In the genomic region with DNA sequence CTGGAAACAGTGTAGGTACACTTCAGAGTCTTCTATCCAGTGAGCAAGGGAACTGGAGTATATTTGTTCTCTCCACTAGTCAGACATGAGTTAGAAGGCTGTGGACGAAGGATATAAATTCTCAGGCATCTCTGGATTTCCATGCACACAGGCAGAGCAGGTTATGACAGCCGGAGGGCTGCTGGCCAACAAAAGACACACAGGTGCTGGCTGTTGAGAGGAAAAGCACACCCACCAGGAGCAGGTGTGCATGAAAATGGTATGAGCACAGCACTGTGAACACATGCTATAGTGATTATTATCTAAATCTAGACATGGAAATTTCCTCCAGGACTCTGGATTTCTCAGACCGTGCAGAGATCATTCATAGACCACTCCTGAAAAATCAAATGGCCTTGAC, we compare ENCODE assay signal across 17 cellular contexts.
DNase-seq lines count a peak whose midpoint lies in the region; TF ChIP-seq lines count a peak whose summit lies in the region.
"Had no signal": no experiment of that assay in that cellular context is flagged by ENCODE, and none has a peak within 500 bp of the region (broad histone marks: within the 10 kb centered on the region; RNA-seq: fewer than 3 reads in every experiment).

No MANE protein-coding gene starts in this region.

- H3K36me3 ChIP-seq in SJCRH30, result no peaks in the 10 kb centered on the region
- H3K36me3 ChIP-seq: Peyer's patch had no signal

- no peak overlapping the region for H3K4me3 Mint-ChIP-seq in Calu3 (ENCODE audit: low read depth, unreplicated experiment)
- H3K4me3 Mint-ChIP-seq: CD14-positive monocyte had no signal

- H3K27me3 Mint-ChIP-seq in Calu3 (ENCODE audit: unreplicated experiment), result no peaks in the 10 kb centered on the region

- H3K4me3 ChIP-seq in SJCRH30, result no peak overlapping the region
- H3K4me3 ChIP-seq: K562, Peyer's patch had no signal

- DNase-seq in NCI-H1092 treated with DMSO at 0.1 percent for 48 hours (lab: John Stamatoyannopoulos, UW), result peak; percentile 7
- no peak for DNase-seq in NCI-H1092 (lab: John Stamatoyannopoulos, UW)
- DNase-seq in NCI-H1105 (lab: John Stamatoyannopoulos, UW), result peak; percentile 14
- peak; percentile 40 for DNase-seq in NCI-H2107 treated with DMSO at 0.1 percent for 48 hours (lab: John Stamatoyannopoulos, UW; ENCODE audit: unreplicated experiment)
- DNase-seq in cerebellar cortex (ENCODE audit: low spot score), result peak; percentile 74
- no peak for DNase-seq in SJCRH30
- DNase-seq in Calu3, result no peak
- DNase-seq in HCEC 1CT, result no peak
- DNase-seq: 8988T, GOT3, NCI-H1436 treated with DMSO at 0.1 percent for 48 hours, NCI-H510A, Peyer's patch, SW 1271, T-helper 2 cell had no signal

- TF ChIP-seq CTCF in Calu3 (IDR thresholded peaks at IDR 0.05; ENCODE audit: unreplicated experiment), result no peak

- H3K4me1 ChIP-seq in SJCRH30, result no peaks in the 10 kb centered on the region
- H3K4me1 ChIP-seq: Peyer's patch had no signal

- H3K27ac Mint-ChIP-seq in Calu3 (ENCODE audit: unreplicated experiment), result no peak overlapping the region
- H3K27ac Mint-ChIP-seq: CD14-positive monocyte had no signal

- no peak overlapping the region for H3K27ac ChIP-seq in SJCRH30
- H3K27ac ChIP-seq: Peyer's patch had no signal

- no peaks in the 10 kb centered on the region for H3K27me3 ChIP-seq in SJCRH30
- H3K27me3 ChIP-seq: Peyer's patch had no signal

- CTCF ChIA-PET in Calu3 (lab: Charles Lee), result interaction anchor here (0.6 kb wide), 1 partner anchor 169 kb away, joined by 4 read pairs; no protein-coding TSS in a partner anchor

- intact Hi-C loops in Calu3 (cut with micrococcal nuclease; ENCODE audit: unreplicated experiment), result no loop called here

- BruUV-seq in Calu3 (replicated peaks; lab: Mats Ljungman, UMichigan), result no TSS peak

- no peaks in the 10 kb centered on the region for H3K36me3 Mint-ChIP-seq in Calu3 (ENCODE audit: insufficient read depth, unreplicated experiment)
- H3K36me3 Mint-ChIP-seq: CD14-positive monocyte had no signal

- H3K9me3 Mint-ChIP-seq in Calu3 (ENCODE audit: low read depth, unreplicated experiment), result peaks cover 2% of the 10 kb centered on the region

- peaks cover 14% of the 10 kb centered on the region for H3K4me1 Mint-ChIP-seq in Calu3 (ENCODE audit: low read depth, unreplicated experiment)
- H3K4me1 Mint-ChIP-seq: CD14-positive monocyte had no signal

- no peaks in the 10 kb centered on the region for H3K9me3 ChIP-seq in SJCRH30 (replicated peaks)
- H3K9me3 ChIP-seq: Peyer's patch had no signal

Comparison
In these comparisons a context has a peak if more than half of its experiments do, and no peak if none do; other contexts are left out.
1. DNase-seq: peak in NCI-H1092 treated with DMSO at 0.1 percent for 48 hours (single experiment), NCI-H1105 (single experiment), NCI-H2107 treated with DMSO at 0.1 percent for 48 hours (single experiment) and cerebellar cortex (single experiment); none in NCI-H1092 (single experiment), SJCRH30 (0 of 2), Calu3 (single experiment) and HCEC 1CT (single experiment).